In the genomic region with DNA sequence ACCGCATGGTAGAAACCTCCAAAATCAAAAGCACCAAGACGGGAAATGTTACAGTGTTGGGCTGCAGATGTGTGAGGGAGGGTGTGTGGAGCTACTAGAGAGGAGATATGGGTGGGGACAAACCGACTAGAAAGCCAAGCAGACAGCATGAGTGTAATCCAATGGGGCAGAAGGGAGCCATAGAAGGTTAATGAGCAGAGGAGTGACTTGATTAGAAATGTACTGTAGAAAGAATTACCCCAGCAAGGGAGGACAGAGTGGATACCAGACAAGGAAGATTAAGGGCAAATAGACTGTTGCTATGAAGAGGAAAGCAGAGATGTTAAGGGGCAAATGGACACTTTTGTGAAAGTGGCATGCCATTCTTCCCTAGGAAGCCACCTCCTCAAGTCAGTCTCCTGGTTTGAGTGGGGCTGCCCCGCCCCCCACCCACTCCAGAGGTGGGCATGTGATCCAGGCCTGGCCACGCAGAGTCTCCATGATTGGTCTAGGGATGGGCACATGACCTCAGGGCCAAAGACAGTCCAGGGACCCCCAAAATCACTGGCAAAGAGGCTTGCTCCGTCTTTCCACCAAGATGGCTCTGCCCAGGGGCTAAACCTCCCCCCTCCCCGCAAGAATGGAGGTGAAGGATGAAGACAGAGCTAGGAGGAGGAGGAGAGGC, we compare ENCODE assay signal across 16 cellular contexts. TPM values are rescaled to one million over a fixed set of nuclear protein-coding genes. Genes with fewer than 3 reads are reported as not detected.
DNase-seq lines count a peak whose midpoint lies in the region; ATAC-seq and TF ChIP-seq lines count a peak whose summit lies in the region.
"Had no signal": no experiment of that assay in that cellular context is flagged by ENCODE, and none has a peak within 500 bp of the region (broad histone marks: within the 10 kb centered on the region; RNA-seq: fewer than 3 reads in every experiment).

No MANE protein-coding gene starts in this region.

- H3K36me3 ChIP-seq in IMR-90 (ENCODE audit: control insufficient read depth, insufficient read depth, low read length), result peaks cover 33% of the 10 kb centered on the region
- H3K36me3 ChIP-seq: prostate gland had no signal

- peak overlapping the region; percentile 10; the same call in 1 of the 2 replicates for H3K4me2 ChIP-seq in IMR-90 (ENCODE audit: low read depth, low read length)

- H2BK15ac ChIP-seq in IMR-90 (ENCODE audit: low read depth, low read length), result no peak overlapping the region

- H3K4ac ChIP-seq in IMR-90 (ENCODE audit: low read depth, low read length), result no peak overlapping the region

- peaks cover 9 to 78% of the 10 kb centered on the region in 2 experiments for H3K79me1 ChIP-seq in IMR-90 (ENCODE audit: low read depth in 1 of 2, low read length in 2 of 2)

- peaks cover 76% of the 10 kb centered on the region for H3K4me1 Mint-ChIP-seq in CD4-positive, alpha-beta T cell (ENCODE audit: low read depth)
- H3K4me1 Mint-ChIP-seq in brain, result peaks cover 58% of the 10 kb centered on the region
- H3K4me1 Mint-ChIP-seq in neural crest cell, result peaks cover 62% of the 10 kb centered on the region
- peaks cover 44% of the 10 kb centered on the region for H3K4me1 Mint-ChIP-seq in chondrocyte (ENCODE audit: low read depth)

- no peak overlapping the region for H3K9ac ChIP-seq in IMR-90 (ENCODE audit: low read depth, low read length)

- peaks cover 34% of the 10 kb centered on the region for H3K4me1 ChIP-seq in IMR-90 (ENCODE audit: control insufficient read depth, insufficient read depth, low read length)

- peaks cover 47% of the 10 kb centered on the region for H3K9me1 ChIP-seq in IMR-90 (ENCODE audit: insufficient read depth, low read length)

- dilution Hi-C loops in IMR-90 (cut with HindIII; ENCODE audit: low sequenced_read_pairs, unreplicated experiment), result no loop called here

- peaks cover 93% of the 10 kb centered on the region for H4K20me1 ChIP-seq in IMR-90 (ENCODE audit: insufficient read depth, low read length)

- ATAC-seq in CD4-positive, alpha-beta T cell (ENCODE audit: poor library complexity), result no peak
- no peak for ATAC-seq in IMR-90 (ENCODE audit: low read depth)
- ATAC-seq in HG03139 (IDR thresholded peaks at IDR 0.05; ENCODE audit: unreplicated experiment), result no peak
- ATAC-seq: PC-3 had no signal

- H3K4me3 Mint-ChIP-seq in CD4-positive, alpha-beta T cell, result peak overlapping the region; percentile 68
- H3K4me3 Mint-ChIP-seq in brain (peak overlapping the region in 3 of 5 experiments; percentile 63 to 86 (median 68)), neural crest cell (peak overlapping the region; percentile 84), chondrocyte (ENCODE audit: unreplicated experiment) (no peak overlapping the region)

- H2AK9ac ChIP-seq in IMR-90 (replicated peaks; ENCODE audit: low read depth, low read length, poor library complexity), result peak overlapping the region; percentile 17

- H3K9me3 Mint-ChIP-seq in CD4-positive, alpha-beta T cell, result no peaks in the 10 kb centered on the region
- H3K9me3 Mint-ChIP-seq in brain, result no peaks in the 10 kb centered on the region
- H3K9me3 Mint-ChIP-seq in neural crest cell, result no peaks in the 10 kb centered on the region
- H3K9me3 Mint-ChIP-seq in chondrocyte (ENCODE audit: low read depth), result no peaks in the 10 kb centered on the region

- no peak for TF ChIP-seq CTCF in CD4-positive, alpha-beta T cell (IDR thresholded peaks at IDR 0.05)
- TF ChIP-seq CTCF in IMR-90 (conservative IDR thresholded peaks at IDR 0.05; ENCODE audit: low read depth, low read length) (no peak), brain (conservative IDR thresholded peaks at IDR 0.05) (no peak), neural crest cell (conservative IDR thresholded peaks at IDR 0.05) (no peak), chondrocyte (IDR thresholded peaks at IDR 0.05) (no peak)

- no peaks in the 10 kb centered on the region for H3K27me3 ChIP-seq in CD4-positive, alpha-beta T cell (ENCODE audit: control insufficient read depth, insufficient read depth, low read length)
- no peaks in the 10 kb centered on the region for H3K27me3 ChIP-seq in IMR-90 (ENCODE audit: control insufficient read depth, insufficient read depth, low read length)
- H3K27me3 ChIP-seq: testis had no signal

- no peak overlapping the region for H3K18ac ChIP-seq in IMR-90 (ENCODE audit: low read depth, low read length)

- H4K8ac ChIP-seq in IMR-90 (ENCODE audit: low read depth in 2 of 2, low read length in 2 of 2), result peak overlapping the region in 1 of 2 experiments; percentile 54; a peak in 1 of 4 replicates

- H2AK5ac ChIP-seq in IMR-90 (ENCODE audit: low read depth, low read length), result peak overlapping the region; percentile 39; the same call in 1 of the 2 replicates

- no peak overlapping the region for H3K56ac ChIP-seq in IMR-90 (ENCODE audit: extremely low read depth, insufficient read depth, low read length)

- peak overlapping the region; percentile 43 for H2BK5ac ChIP-seq in IMR-90 (ENCODE audit: low read depth, low read length, poor library complexity, severe bottlenecking)

- H3K27ac ChIP-seq in CD4-positive, alpha-beta T cell (ENCODE audit: low read depth, low read length), result peak overlapping the region; percentile 13
- H3K27ac ChIP-seq in IMR-90 (ENCODE audit: insufficient read depth, low read length), result peak overlapping the region; percentile 2
- H3K27ac ChIP-seq: epithelial cell of prostate, prostate gland had no signal

- POLR2A ChIA-PET in CD4-positive, alpha-beta T cell (lab: Charles Lee), result interaction anchor here (0.9 to 6.0 kb wide), 5 partner anchors 12 to 35 kb away, joined by 3 to 135 read pairs (median 10); partner anchors contain the start of gene KLHL36
- POLR2A ChIA-PET in IMR-90 (lab: Charles Lee; ENCODE audit: unreplicated experiment), result no interaction called here

- peak overlapping the region; percentile 82 for H3K27ac Mint-ChIP-seq in CD4-positive, alpha-beta T cell
- H3K27ac Mint-ChIP-seq in brain (peak overlapping the region in 3 of 5 experiments; percentile 14 to 87 (median 61)), neural crest cell (ENCODE audit: unreplicated experiment) (peak overlapping the region; percentile 73), chondrocyte (ENCODE audit: unreplicated experiment) (no peak overlapping the region)

- peak overlapping the region; percentile 23 for H3K14ac ChIP-seq in IMR-90 (replicated peaks; ENCODE audit: low read depth, low read length)

- no peaks in the 10 kb centered on the region for H3K9me3 ChIP-seq in CD4-positive, alpha-beta T cell (ENCODE audit: control insufficient read depth, low read length)
- H3K9me3 ChIP-seq in IMR-90 (ENCODE audit: control insufficient read depth, insufficient read depth, low read length), result no peaks in the 10 kb centered on the region
- H3K9me3 ChIP-seq: prostate gland, testis had no signal

- H4K5ac ChIP-seq in IMR-90 (ENCODE audit: low read depth, low read length), result no peak overlapping the region

- no peaks in the 10 kb centered on the region for H3K27me3 Mint-ChIP-seq in CD4-positive, alpha-beta T cell
- H3K27me3 Mint-ChIP-seq in brain (peaks cover 11% of the 10 kb centered on the region), neural crest cell (ENCODE audit: low read depth) (no peaks in the 10 kb centered on the region), chondrocyte (ENCODE audit: low read depth) (no peaks in the 10 kb centered on the region)

- 0 out of 2 replicates have a peak, but pooled peaks have one; percentile 14 for TF ChIP-seq POLR2A in IMR-90 (IDR thresholded peaks at IDR 0.05; ENCODE audit: low read depth, low read length)

- H3K36me3 Mint-ChIP-seq in CD4-positive, alpha-beta T cell (ENCODE audit: low read depth), result peaks cover 64% of the 10 kb centered on the region
- peaks cover 16% of the 10 kb centered on the region for H3K36me3 Mint-ChIP-seq in brain
- H3K36me3 Mint-ChIP-seq in neural crest cell (ENCODE audit: low read depth), result peaks cover 12% of the 10 kb centered on the region
- H3K36me3 Mint-ChIP-seq in chondrocyte (ENCODE audit: low read depth), result no peaks in the 10 kb centered on the region

- H4K91ac ChIP-seq in IMR-90 (ENCODE audit: insufficient read depth, low read depth, low read length), result no peak overlapping the region; the same call in 1 of the 2 replicates

- no peak overlapping the region for H2AFZ ChIP-seq in IMR-90 (replicated peaks; ENCODE audit: low read length, poor library complexity)

- 75% methylated on average over 1 of the region's 7 CpGs; no CpG with 5 or more reads in 1 of the 2 experiments for WGBS in IMR-90 (ENCODE audit: extremely low coverage in 2 of 2, insufficient read length in 1 of 2), 2 experiments

- intact Hi-C loops in CD4-positive, alpha-beta T cell (cut with DNase I, micrococcal nuclease), result no loop called here
- intact Hi-C loops in IMR-90 (cut with micrococcal nuclease), result loop anchor here (5.0 to 10.0 kb wide), 2 partner anchors 46 to 319 kb away; partner anchors contain the start of gene WFDC1

- in situ Hi-C loops in IMR-90 (cut with MboI; ENCODE audit: low sequenced_read_pairs), result no loop called here

- H2BK20ac ChIP-seq in IMR-90 (ENCODE audit: low read depth, low read length), result no peak overlapping the region

- H2BK120ac ChIP-seq in IMR-90 (ENCODE audit: low read depth, low read length), result no peak overlapping the region

- H3K4me3 ChIP-seq in IMR-90 (ENCODE audit: insufficient read depth, low read depth, low read length), result no peak overlapping the region
- H3K4me3 ChIP-seq: prostate gland, testis had no signal

- peak overlapping the region; percentile 68 for H3K23ac ChIP-seq in IMR-90 (ENCODE audit: low read depth, low read length)

- TF ChIP-seq RAD21 in IMR-90 (IDR thresholded peaks at IDR 0.05; ENCODE audit: low read length), result no peak

- CTCF ChIA-PET in CD4-positive, alpha-beta T cell (lab: Charles Lee), result no interaction called here
- CTCF ChIA-PET in IMR-90 (lab: Yijun Ruan, JAX), result interaction anchor here (0.5 to 1.0 kb wide), 2 partner anchors 9 to 103 kb away, joined by 3 to 7 read pairs; no protein-coding TSS in a partner anchor

- no peak for DNase-seq in CD4-positive, alpha-beta T cell
- DNase-seq in IMR-90, result no peak
- no peak for DNase-seq in neural crest cell (ENCODE audit: low read depth, low spot score)
- DNase-seq in chondrocyte (ENCODE audit: low spot score), result no peak
- no peak for DNase-seq in D341Med (ENCODE audit: low spot score)
- DNase-seq in effector CD4-positive, alpha-beta T cell, result no peak
- DNase-seq: activated CD8-positive, alpha-beta memory T cell treated with anti-CD3 and anti-CD28 coated beads, Interleukin-2, amount 50 U/mL, for 48 hours; hippocampal formation; NCI-H226; PC-3; T-helper 9 cell had no signal

- BruUV-seq in IMR-90 (replicated peaks; lab: Mats Ljungman, UMichigan), result no TSS peak

RNA-seq across cellular contexts. Expression of gene COTL1, which starts 4.3 kb away (rescaled TPM):
- total RNA-seq in CD4-positive, alpha-beta T cell, result 100 to 1,000 TPM; 179 to 181 TPM
- total RNA-seq in IMR-90 (2012; rRNA removed) (144 and 166 TPM in 2 replicates), neural crest cell (346 and 357 TPM in 2 replicates), chondrocyte (27.4 to 57.6 TPM (median 52.8 TPM) in 3 replicates)
- polyA plus RNA-seq in IMR-90 (2012; rRNA removed) (258 and 270 TPM in 2 replicates), brain (ENCODE audit: insufficient read depth, low read depth, low replicate concordance) (902 TPM)
- polyA plus RNA-seq in IMR-90 (2012; cell fraction: cytosol; rRNA removed), result 343 and 372 TPM in 2 replicates
- 158 and 196 TPM in 2 replicates for polyA plus RNA-seq in IMR-90 (2012; cell fraction: nucleus; rRNA removed; ENCODE audit: low replicate concordance)

RNA-seq across cellular contexts. Expression of gene KLHL36, which starts 34.8 kb away (rescaled TPM):
- 10 to 100 TPM; 76.6 to 78.6 TPM for total RNA-seq in CD4-positive, alpha-beta T cell
- total RNA-seq in IMR-90 (2012; rRNA removed), result 45.9 and 50.3 TPM in 2 replicates
- polyA plus RNA-seq in IMR-90 (2012; rRNA removed), result 46.3 and 48.9 TPM in 2 replicates
- 23.9 and 49.3 TPM in 2 replicates for polyA plus RNA-seq in IMR-90 (2012; cell fraction: cytosol; rRNA removed)
- polyA plus RNA-seq in IMR-90 (2012; cell fraction: nucleus; rRNA removed; ENCODE audit: low replicate concordance), result 99.5 and 176 TPM in 2 replicates
- 19.2 TPM for polyA plus RNA-seq in brain (ENCODE audit: insufficient read depth, low read depth, low replicate concordance)
- total RNA-seq in neural crest cell, result 25.4 and 26.2 TPM in 2 replicates
- 40.2 to 43.8 TPM (median 42.4 TPM) in 3 replicates for total RNA-seq in chondrocyte
